Comparison of ENCODE assay signal across 2 cellular contexts in genomic region chr10:103350175-103350521, GRCh38.
TF ChIP-seq lines count a peak whose summit lies in the region.

No MANE protein-coding gene starts in this region.

TF ChIP-seq in SK-N-SH, 30 proteins besides CTCF, POLR2A, EP300 and RAD21:
- TF ChIP-seq TEAD4 (IDR thresholded peaks at IDR 0.05; ENCODE audit: borderline replicate concordance, insufficient read depth), result no peak
- no peak for TF ChIP-seq FOSL2 (IDR thresholded peaks at IDR 0.05; ENCODE audit: borderline replicate concordance, low read depth)

TF ChIP-seq in SK-N-SH treated with all-trans-retinoic acid at 6 μM for 48 hours, 23 proteins besides CTCF, POLR2A, EP300 and RAD21:
- TF ChIP-seq ZFP30 (CRISPR knock-in tag; IDR thresholded peaks at IDR 0.05), result no peak
- no peak for TF ChIP-seq RARB (CRISPR knock-in tag; IDR thresholded peaks at IDR 0.05)
- TF ChIP-seq SNAI2 (CRISPR knock-in tag; IDR thresholded peaks at IDR 0.05), result no peak
- TF ChIP-seq ARNTL (CRISPR knock-in tag; IDR thresholded peaks at IDR 0.05; ENCODE audit: borderline replicate concordance, low read depth), result no peak
- TF ChIP-seq, protein P1, sequence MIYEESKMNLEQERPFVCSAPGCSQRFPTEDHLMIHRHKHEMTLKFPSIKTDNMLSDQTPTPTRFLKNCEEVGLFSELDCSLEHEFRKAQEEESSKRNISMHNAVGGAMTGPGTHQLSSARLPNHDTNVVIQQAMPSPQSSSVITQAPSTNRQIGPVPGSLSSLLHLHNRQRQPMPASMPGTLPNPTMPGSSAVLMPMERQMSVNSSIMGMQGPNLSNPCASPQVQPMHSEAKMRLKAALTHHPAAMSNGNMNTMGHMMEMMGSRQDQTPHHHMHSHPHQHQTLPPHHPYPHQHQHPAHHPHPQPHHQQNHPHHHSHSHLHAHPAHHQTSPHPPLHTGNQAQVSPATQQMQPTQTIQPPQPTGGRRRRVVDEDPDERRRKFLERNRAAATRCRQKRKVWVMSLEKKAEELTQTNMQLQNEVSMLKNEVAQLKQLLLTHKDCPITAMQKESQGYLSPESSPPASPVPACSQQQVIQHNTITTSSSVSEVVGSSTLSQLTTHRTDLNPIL (CRISPR knock-in tag; IDR thresholded peaks at IDR 0.05; ENCODE audit: low read depth), result no peak
